ENCODE assay signal across 8 cellular contexts in genomic region chr1:210446479-210446878, GRCh38.
A peak's percentile ranks its signal among the peaks of the same experiment; 100 is the strongest.
DNase-seq lines count a peak whose midpoint lies in the region; ATAC-seq and FAIRE-seq lines count a peak whose summit lies in the region.

No MANE protein-coding gene starts in this region.

- peak; percentile 92 for DNase-seq in LHCN-M2 (ENCODE audit: low read depth)
- DNase-seq in activated CD8-positive, alpha-beta T cell treated with anti-CD3 and anti-CD28 coated beads, Interleukin-2, amount 10 ng/mL, durations not matched to agents 7 days and 5 days: peak; percentile 82
- peak; percentile 9 for DNase-seq in iris pigment epithelial cell (ENCODE audit: low read depth)
- peak; percentile 8 to 64 (median 27) for DNase-seq in stimulated activated naive CD4-positive, alpha-beta T cell (lab: John Stamatoyannopoulos, UW)
- DNase-seq in GM19239 (ENCODE audit: insufficient read length, low spot score): no peak
- no peak for DNase-seq in GM19238 (ENCODE audit: insufficient read length, low spot score)

- CTCF ChIA-PET in activated CD8-positive, alpha-beta T cell treated with anti-CD3 and anti-CD28 coated beads, Interleukin-2, amount 10 ng/mL, durations not matched to agents 7 days and 5 days (lab: Charles Lee): interaction anchor here (0.7 to 4.1 kb wide), 15 partner anchors 11 to 688 kb away, joined by 3 to 44 read pairs (median 4); partner anchors contain the start of gene KCNH1

- POLR2A ChIA-PET in activated CD8-positive, alpha-beta T cell treated with anti-CD3 and anti-CD28 coated beads, Interleukin-2, amount 10 ng/mL, durations not matched to agents 7 days and 5 days (lab: Charles Lee): interaction anchor here (1.0 to 1.3 kb wide), 2 partner anchors 72 to 1134 kb away, joined by 3 to 7 read pairs; no protein-coding TSS in a partner anchor

- peaks cover 18% of the 10 kb centered on the region for H3K4me1 Mint-ChIP-seq in activated CD8-positive, alpha-beta T cell treated with anti-CD3 and anti-CD28 coated beads, Interleukin-2, amount 10 ng/mL, durations not matched to agents 7 days and 5 days (ENCODE audit: low read depth)

- H3K4me3 Mint-ChIP-seq in activated CD8-positive, alpha-beta T cell treated with anti-CD3 and anti-CD28 coated beads, Interleukin-2, amount 10 ng/mL, durations not matched to agents 7 days and 5 days: no peak overlapping the region

- no peaks in the 10 kb centered on the region for H3K9me3 Mint-ChIP-seq in activated CD8-positive, alpha-beta T cell treated with anti-CD3 and anti-CD28 coated beads, Interleukin-2, amount 10 ng/mL, durations not matched to agents 7 days and 5 days (ENCODE audit: insufficient read depth)

- H3K27me3 Mint-ChIP-seq in activated CD8-positive, alpha-beta T cell treated with anti-CD3 and anti-CD28 coated beads, Interleukin-2, amount 10 ng/mL, durations not matched to agents 7 days and 5 days (ENCODE audit: low read depth): no peaks in the 10 kb centered on the region

- no peaks in the 10 kb centered on the region for H3K36me3 Mint-ChIP-seq in activated CD8-positive, alpha-beta T cell treated with anti-CD3 and anti-CD28 coated beads, Interleukin-2, amount 10 ng/mL, durations not matched to agents 7 days and 5 days (ENCODE audit: low read depth)

- no peak for FAIRE-seq in GM19239 (lab: Jason Lieb, UNC)

- H3K27ac Mint-ChIP-seq in activated CD8-positive, alpha-beta T cell treated with anti-CD3 and anti-CD28 coated beads, Interleukin-2, amount 10 ng/mL, durations not matched to agents 7 days and 5 days: peak overlapping the region; percentile 31

- ATAC-seq in GM18520 (IDR thresholded peaks at IDR 0.05; ENCODE audit: unreplicated experiment): peak; percentile 96
- peak; percentile 99 for ATAC-seq in activated CD8-positive, alpha-beta T cell treated with anti-CD3 and anti-CD28 coated beads, Interleukin-2, amount 10 ng/mL, durations not matched to agents 7 days and 5 days
- ATAC-seq in HG02588 (IDR thresholded peaks at IDR 0.05; ENCODE audit: unreplicated experiment): no peak

Comparison
In these comparisons a context has a peak if more than half of its experiments do, and no peak if none do; other contexts are left out.
1. DNase-seq: peak in LHCN-M2 (single experiment), activated CD8-positive, alpha-beta T cell treated with anti-CD3 and anti-CD28 coated beads, Interleukin-2, amount 10 ng/mL, durations not matched to agents 7 days and 5 days (single experiment), iris pigment epithelial cell (single experiment) and stimulated activated naive CD4-positive, alpha-beta T cell (6 of 6); none in GM19239 (single experiment) and GM19238 (single experiment).